15 cellular contexts compared by ENCODE assay signal in genomic region chr10:33113111-33113856, GRCh38.
A peak's percentile ranks its signal among the peaks of the same experiment; 100 is the strongest.
DNase-seq lines count a peak whose midpoint lies in the region; ATAC-seq and TF ChIP-seq lines count a peak whose summit lies in the region.
"Had no signal": no experiment of that assay in that cellular context is flagged by ENCODE, and none has a peak within 500 bp of the region (broad histone marks: within the 10 kb centered on the region; RNA-seq: fewer than 3 reads in every experiment).

No MANE protein-coding gene starts in this region.

- POLR2A ChIA-PET in BJ (lab: Charles Lee) = interaction anchor here (0.5 kb wide), 1 partner anchor 178 kb away, joined by 3 read pairs; no protein-coding TSS in a partner anchor

- H3K36me3 ChIP-seq in BJ (ENCODE audit: control insufficient read depth, insufficient read depth, low read length) = no peaks in the 10 kb centered on the region
- no peaks in the 10 kb centered on the region for H3K36me3 ChIP-seq in effector memory CD4-positive, alpha-beta T cell (ENCODE audit: control insufficient read depth, insufficient read depth, low read length)
- H3K36me3 ChIP-seq: WERI-Rb-1 had no signal

- H3K4me3 ChIP-seq in BJ (ENCODE audit: low read depth, low read length) = no peak overlapping the region
- peak overlapping the region; percentile 4 for H3K4me3 ChIP-seq in effector memory CD4-positive, alpha-beta T cell (ENCODE audit: insufficient read depth, low read depth, low read length, poor library complexity, severe bottlenecking)

- TF ChIP-seq CTCF in BJ (IDR thresholded peaks at IDR 0.05; ENCODE audit: insufficient read depth, low read depth, low read length) = no peak

- CTCF ChIA-PET in BJ (lab: Yijun Ruan, JAX) = interaction anchor here (0.7 to 1.2 kb wide), 4 partner anchors 8 to 104 kb away, joined by 3 read pairs; no protein-coding TSS in a partner anchor

- H3K4me1 ChIP-seq in effector memory CD4-positive, alpha-beta T cell (ENCODE audit: control insufficient read depth, insufficient read depth, low read length, poor library complexity, severe bottlenecking) = peaks cover 83% of the 10 kb centered on the region

- peak overlapping the region; percentile 80 for H3K27ac ChIP-seq in effector memory CD4-positive, alpha-beta T cell (ENCODE audit: insufficient read depth, low read length, poor library complexity, severe bottlenecking)
- H3K27ac ChIP-seq: RWPE1, WERI-Rb-1 had no signal

- in situ Hi-C loops in ACHN (cut with HindIII; ENCODE audit: low pct_ligation_motif_present, low pct_unique_long_range_greater_than_20kb, low sequenced_read_pairs) = no loop called here

- peaks cover 2% of the 10 kb centered on the region; the same call in 1 of the 2 replicates for H3K27me3 ChIP-seq in BJ (ENCODE audit: control insufficient read depth, insufficient read depth, low read length)
- no peaks in the 10 kb centered on the region for H3K27me3 ChIP-seq in effector memory CD4-positive, alpha-beta T cell (replicated peaks; ENCODE audit: control insufficient read depth, insufficient read depth, low read length, poor library complexity, severe bottlenecking)

- peak; percentile 51 for DNase-seq in BJ (ENCODE audit: low read depth)
- DNase-seq in NCI-H226 = peak; percentile 26
- DNase-seq in effector memory CD4-positive, alpha-beta T cell = no peak
- DNase-seq in myocyte (ENCODE audit: low read depth) = peak; percentile 54
- DNase-seq in ACHN = no peak
- no peak for DNase-seq in DMS 273 treated with DMSO at 0.1 percent for 48 hours (lab: John Stamatoyannopoulos, UW)
- DNase-seq: Calu3, midbrain, MM.1S, NCI-H446, WERI-Rb-1 had no signal

- ATAC-seq in HG03378 (IDR thresholded peaks at IDR 0.05; ENCODE audit: unreplicated experiment) (no peak), HG02870 (IDR thresholded peaks at IDR 0.05; ENCODE audit: unreplicated experiment) (no peak)
- ATAC-seq: sciatic nerve had no signal

- H3K9me3 ChIP-seq in effector memory CD4-positive, alpha-beta T cell (ENCODE audit: control insufficient read depth, low read length) = no peaks in the 10 kb centered on the region

Comparison
In these comparisons a context has a peak if more than half of its experiments do, and no peak if none do; other contexts are left out.
1. DNase-seq: peak in BJ (single experiment), NCI-H226 (single experiment) and myocyte (single experiment); none in effector memory CD4-positive, alpha-beta T cell (0 of 3), ACHN (single experiment) and DMS 273 treated with DMSO at 0.1 percent for 48 hours (single experiment).